Comparison of ENCODE assay signal across 28 cellular contexts in the genomic region with DNA sequence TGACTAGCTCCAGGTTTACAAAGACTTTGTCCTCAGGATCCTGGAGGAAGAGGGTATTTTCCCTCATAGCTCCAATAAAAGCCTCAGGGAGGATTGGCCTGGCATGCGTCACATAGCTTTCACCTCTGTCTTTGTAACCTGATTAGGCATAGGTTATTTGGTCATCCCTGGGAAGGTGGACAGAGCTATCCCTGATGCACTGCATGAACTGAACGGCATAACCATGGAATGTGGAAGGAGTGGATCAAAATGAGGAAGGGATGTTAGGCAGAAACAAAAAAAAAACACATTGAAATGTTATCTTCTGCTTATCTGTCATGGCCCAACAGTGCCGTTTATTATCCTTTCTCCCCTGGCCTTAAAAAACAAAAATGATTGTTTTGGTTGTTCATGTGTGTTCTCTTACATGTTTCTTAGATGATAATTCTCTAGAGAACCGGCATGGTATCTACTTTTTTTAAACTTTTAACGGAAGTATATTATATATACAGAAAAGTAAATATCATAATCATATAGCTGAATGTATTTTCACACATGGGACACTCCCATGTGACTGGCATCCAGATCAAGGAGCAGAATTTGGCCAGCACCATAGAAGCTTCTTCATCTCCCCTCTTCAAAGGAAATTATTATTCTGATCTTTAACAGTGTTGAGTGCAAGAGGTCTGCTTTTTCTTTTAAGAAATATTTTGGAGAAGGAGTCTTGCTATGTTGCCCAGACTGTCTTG.
DNase-seq lines count a peak whose midpoint lies in the region; ATAC-seq, FAIRE-seq and TF ChIP-seq lines count a peak whose summit lies in the region.
"Had no signal": no experiment of that assay in that cellular context is flagged by ENCODE, and none has a peak within 500 bp of the region (broad histone marks: within the 10 kb centered on the region; RNA-seq: fewer than 3 reads in every experiment).

No MANE protein-coding gene starts in this region.

- ATAC-seq in HG02610 (IDR thresholded peaks at IDR 0.05; ENCODE audit: unreplicated experiment): no peak
- ATAC-seq: activated CD4-positive, alpha-beta T cell treated with anti-CD3 and anti-CD28 coated beads for 36 hours; naive thymus-derived CD8-positive, alpha-beta T cell; stimulated activated naive B cell treated with anti-CD40 and anti-IgM and Interleukin-4, amounts not matched to agents 10 μg/mL and 1 μg/mL and 100 μg/mL, for 72 hours had no signal

- H2BK120ac ChIP-seq in mesendoderm (ENCODE audit: low read depth, low read length): no peak overlapping the region

- no peak overlapping the region for H3K4ac ChIP-seq in mesendoderm (ENCODE audit: low read depth, low read length)

- H4K20me1 ChIP-seq in endothelial cell of umbilical vein (replicated peaks; ENCODE audit: control insufficient read depth, extremely low read depth, insufficient read depth, low read length): no peaks in the 10 kb centered on the region

- H4K5ac ChIP-seq in mesendoderm (ENCODE audit: low read length): no peak overlapping the region

- H3K4me2 ChIP-seq in endothelial cell of umbilical vein (ENCODE audit: insufficient read depth, low read length) (peak overlapping the region; percentile 10), mesendoderm (ENCODE audit: low read length) (no peak overlapping the region)

- H4K8ac ChIP-seq in mesendoderm (ENCODE audit: low read depth, low read length): no peak overlapping the region

- H3K36me3 ChIP-seq in endothelial cell of umbilical vein (ENCODE audit: control insufficient read depth in 2 of 2, extremely low read depth in 1 of 2, insufficient read depth in 2 of 2, low read length in 2 of 2) (no peaks in the 10 kb centered on the region), mesendoderm (ENCODE audit: control insufficient read depth, insufficient read depth, low read length) (no peaks in the 10 kb centered on the region), transverse colon (no peaks in the 10 kb centered on the region)
- H3K36me3 ChIP-seq: upper lobe of left lung had no signal

- H3K18ac ChIP-seq in mesendoderm (ENCODE audit: low read length): no peak overlapping the region

- H3K4me3 ChIP-seq in endothelial cell of umbilical vein (replicated peaks in 1 of 3; ENCODE audit: insufficient read depth in 1 of 3, low read depth in 1 of 3, low read length in 3 of 3): no peak overlapping the region
- H3K4me3 ChIP-seq in mesendoderm (ENCODE audit: low read length): no peak overlapping the region
- H3K4me3 ChIP-seq in transverse colon: no peak overlapping the region
- H3K4me3 ChIP-seq: GM23248, upper lobe of left lung had no signal

- TF ChIP-seq POLR2A in endothelial cell of umbilical vein (IDR thresholded peaks at IDR 0.05; ENCODE audit: low read depth, low read length): no peak
- TF ChIP-seq POLR2A in transverse colon (IDR thresholded peaks at IDR 0.05): no peak

- intact Hi-C loops in endothelial cell of umbilical vein (cut with micrococcal nuclease): no loop called here
- intact Hi-C loops in transverse colon (cut with DNase I; ENCODE audit: low total_unique reads): no loop called here

- H3K9ac ChIP-seq in endothelial cell of umbilical vein (replicated peaks; ENCODE audit: extremely low read depth, insufficient read depth, low read length): no peak overlapping the region
- no peak overlapping the region for H3K9ac ChIP-seq in mesendoderm (ENCODE audit: low read length)
- H3K9ac ChIP-seq: GM23248 had no signal

- H3K79me2 ChIP-seq in endothelial cell of umbilical vein (ENCODE audit: control insufficient read depth, insufficient read depth, low read length) (peaks cover 3% of the 10 kb centered on the region), mesendoderm (ENCODE audit: control insufficient read depth, insufficient read depth, low read length) (no peaks in the 10 kb centered on the region)

- dilution Hi-C loops in endothelial cell of umbilical vein (cut with MboI; ENCODE audit: extremely low pct_ligation_motif_present, low sequenced_read_pairs): no loop called here

- H3K27me3 ChIP-seq in endothelial cell of umbilical vein (ENCODE audit: control insufficient read depth in 2 of 2, insufficient read depth in 2 of 2, low read length in 2 of 2) (no peaks in the 10 kb centered on the region), mesendoderm (ENCODE audit: insufficient read depth, low read length, poor library complexity) (no peaks in the 10 kb centered on the region), transverse colon (no peaks in the 10 kb centered on the region)
- H3K27me3 ChIP-seq: upper lobe of left lung had no signal

- TF ChIP-seq CTCF in endothelial cell of umbilical vein (IDR thresholded peaks at IDR 0.05; ENCODE audit: extremely low read depth in 1 of 2, insufficient read depth in 1 of 2, low read depth in 1 of 2, low read length in 2 of 2) (no peak), transverse colon (IDR thresholded peaks at IDR 0.05) (no peak)

- WGBS in mesendoderm (ENCODE audit: extremely low coverage, insufficient coverage, low lambda C conversion rate): no CpG with 5 or more reads among the region's 5 CpGs
- WGBS in transverse colon (ENCODE audit: low coverage in 1 of 2), 2 donors: 57 to 61% methylated on average over 3 to 5 of the region's 5 CpGs

- H2AK5ac ChIP-seq in mesendoderm (ENCODE audit: low read length): no peak overlapping the region

- POLR2A ChIA-PET in endothelial cell of umbilical vein (lab: Charles Lee): no interaction called here

- no peak overlapping the region for H3K23ac ChIP-seq in mesendoderm (ENCODE audit: low read length)

- H3K79me1 ChIP-seq in mesendoderm (ENCODE audit: low read length): peaks cover 2% of the 10 kb centered on the region

- H2BK5ac ChIP-seq in mesendoderm (ENCODE audit: low read length): no peak overlapping the region

- TF ChIP-seq EP300 in transverse colon (IDR thresholded peaks at IDR 0.05; ENCODE audit: low read depth): no peak

- H3K4me1 ChIP-seq in endothelial cell of umbilical vein (ENCODE audit: control insufficient read depth, extremely low read depth, insufficient read depth, low read length) (peaks cover 26% of the 10 kb centered on the region), mesendoderm (ENCODE audit: control insufficient read depth, low read depth, low read length) (peaks cover 6% of the 10 kb centered on the region), transverse colon (peaks cover 0 to 26% (median 14%) of the 10 kb centered on the region in 4 donors)

- no peak overlapping the region for H3K56ac ChIP-seq in mesendoderm (ENCODE audit: low read length)

- no peak overlapping the region for H2BK15ac ChIP-seq in mesendoderm (replicated peaks; ENCODE audit: low read depth)

- FAIRE-seq in endothelial cell of umbilical vein (lab: Jason Lieb, UNC): peak; percentile 4
- FAIRE-seq: bronchial epithelial cell, islet of Langerhans had no signal

- CTCF ChIA-PET in endothelial cell of umbilical vein (lab: Charles Lee): interaction anchor here (0.7 to 1.3 kb wide), 4 partner anchors 12 to 108 kb away, joined by 3 to 4 read pairs (median 4); no protein-coding TSS in a partner anchor

- no peaks in the 10 kb centered on the region for H3K9me1 ChIP-seq in endothelial cell of umbilical vein (replicated peaks; ENCODE audit: control insufficient read depth, extremely low read depth, insufficient read depth, low read length)

- DNase-seq in DMS53 (lab: John Stamatoyannopoulos, UW) (peak; percentile 42), DMS53 treated with DMSO at 0.1 percent for 48 hours (lab: John Stamatoyannopoulos, UW; ENCODE audit: unreplicated experiment) (no peak), endothelial cell of umbilical vein (ENCODE audit: low read depth, low spot score) (no peak), mesendoderm (peak; percentile 57), transverse colon (peak; percentile 42), hypothalamus (lab: John Stamatoyannopoulos, UW) (no peak)
- no peak for DNase-seq in stimulated activated CD4-positive, alpha-beta T cell treated with anti-CD3 and anti-CD28 coated beads, Interleukin-15, amount 100 ng/mL, for 24 hours
- DNase-seq: activated CD4-positive, alpha-beta T cell treated with anti-CD3 and anti-CD28 coated beads for 36 hours; activated effector memory CD4-positive, alpha-beta T cell treated with anti-CD3 and anti-CD28 coated beads, Interleukin-2, amount 50 U/mL, for 16 hours; activated T-cell treated with anti-CD3 and anti-CD28 coated beads, Interleukin-2, amount 50 U/mL, for 1 hour; anterior cingulate cortex; C1 segment of cervical spinal cord; DND-41; effector CD4-positive, alpha-beta T cell; KBM-7; naive thymus-derived CD8-positive, alpha-beta T cell; NCI-H1105; NCI-H2029; NCI-H526; stimulated activated naive B cell treated with anti-CD40 and anti-IgM and Interleukin-4, amounts not matched to agents 10 μg/mL and 1 μg/mL and 100 μg/mL, for 72 hours; substantia nigra; SW 1271; upper lobe of left lung had no signal

- H3K27ac ChIP-seq in endothelial cell of umbilical vein (ENCODE audit: insufficient read depth, low read depth, low read length): no peak overlapping the region
- H3K27ac ChIP-seq in mesendoderm (ENCODE audit: low read depth, low read length): no peak overlapping the region
- H3K27ac ChIP-seq in transverse colon: peak overlapping the region in 3 of 4 donors; percentile 36 to 44 (median 38)
- H3K27ac ChIP-seq: 22Rv1, GM23248, upper lobe of left lung had no signal

- in situ Hi-C loops in transverse colon (cut with MboI; ENCODE audit: low pct_ligation_motif_present in 1 of 4, low pct_unique_long_range_greater_than_20kb in 1 of 4, low sequenced_read_pairs in 3 of 4): no loop called here

- BruUV-seq in endothelial cell of umbilical vein (replicated peaks; lab: Mats Ljungman, UMichigan): no TSS peak

- H3K9me3 ChIP-seq in endothelial cell of umbilical vein (replicated peaks; ENCODE audit: control insufficient read depth, insufficient read depth, low read length): no peaks in the 10 kb centered on the region
- H3K9me3 ChIP-seq in transverse colon: no peaks in the 10 kb centered on the region
- H3K9me3 ChIP-seq: upper lobe of left lung had no signal

- no peak overlapping the region for H2AFZ ChIP-seq in endothelial cell of umbilical vein (ENCODE audit: low read depth, low read length)
- H2AFZ ChIP-seq: GM23248 had no signal

TF ChIP-seq in endothelial cell of umbilical vein, 7 proteins besides CTCF, POLR2A, EP300 and RAD21:
- TF ChIP-seq JUN (IDR thresholded peaks at IDR 0.05; ENCODE audit: borderline replicate concordance, insufficient read depth, insufficient read length, low read depth) (no peak), FOS (IDR thresholded peaks at IDR 0.05; ENCODE audit: borderline replicate concordance, insufficient read depth, low read length) (no peak), MYC (IDR thresholded peaks at IDR 0.05; ENCODE audit: low read depth, low read length) (no peak), POLR2AphosphoS5 (IDR thresholded peaks at IDR 0.05; ENCODE audit: insufficient read depth, low read depth, low read length) (no peak), GATA2 (IDR thresholded peaks at IDR 0.05; ENCODE audit: insufficient read depth, insufficient read length, low read depth, low read length) (no peak), EZH2 (IDR thresholded peaks at IDR 0.05; ENCODE audit: borderline replicate concordance, low read depth, low read length, severe bottlenecking) (no peak)
- TF ChIP-seq, protein P1, sequence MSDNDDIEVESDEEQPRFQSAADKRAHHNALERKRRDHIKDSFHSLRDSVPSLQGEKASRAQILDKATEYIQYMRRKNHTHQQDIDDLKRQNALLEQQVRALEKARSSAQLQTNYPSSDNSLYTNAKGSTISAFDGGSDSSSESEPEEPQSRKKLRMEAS (IDR thresholded peaks at IDR 0.05; ENCODE audit: insufficient read depth, insufficient read length): no peak

Comparison
In these comparisons a context has a peak if more than half of its experiments do, and no peak if none do; other contexts are left out.
1. DNase-seq: peak in DMS53 (single experiment), mesendoderm (single experiment) and transverse colon (single experiment); none in DMS53 treated with DMSO at 0.1 percent for 48 hours (single experiment), endothelial cell of umbilical vein (single experiment), hypothalamus (0 of 51) and stimulated activated CD4-positive, alpha-beta T cell treated with anti-CD3 and anti-CD28 coated beads, Interleukin-15, amount 100 ng/mL, for 24 hours (single experiment).
2. H3K27ac ChIP-seq: peak in transverse colon (3 of 4); none in endothelial cell of umbilical vein (single experiment) and mesendoderm (single experiment).